ENCODE assay signal across 36 cellular contexts in genomic region chr13:92312823-92313222, GRCh38.
DNase-seq lines count a peak whose midpoint lies in the region; ATAC-seq, FAIRE-seq and TF ChIP-seq lines count a peak whose summit lies in the region.
"Had no signal": no experiment of that assay in that cellular context is flagged by ENCODE, and none has a peak within 500 bp of the region (broad histone marks: within the 10 kb centered on the region; RNA-seq: fewer than 3 reads in every experiment).

No MANE protein-coding gene starts in this region.

- peaks cover 3% of the 10 kb centered on the region for H3K9me3 Mint-ChIP-seq in astrocyte (ENCODE audit: unreplicated experiment)
- H3K9me3 Mint-ChIP-seq in mesothelial cell of epicardium = peaks cover 26% of the 10 kb centered on the region

- TF ChIP-seq EP300 in K562 (IDR thresholded peaks at IDR 0.05; ENCODE audit: low read length) = no peak

- peak overlapping the region; percentile 91 for H3K27ac Mint-ChIP-seq in astrocyte (ENCODE audit: unreplicated experiment)
- no peak overlapping the region for H3K27ac Mint-ChIP-seq in mesothelial cell of epicardium
- H3K27ac Mint-ChIP-seq: B cell; CD14-positive monocyte; CD4-positive, alpha-beta memory T cell; CD4-positive, alpha-beta T cell; CD4-positive, CD25-positive, alpha-beta regulatory T cell; CD8-positive, alpha-beta memory T cell; CD8-positive, alpha-beta T cell had no signal

- DNase-seq in astrocyte (ENCODE audit: low read depth) (no peak), K562 (ENCODE audit: extremely low read depth in 1 of 4, low spot score in 3 of 4) (no peak), midbrain (lab: John Stamatoyannopoulos, UW) (peak; percentile 0), gastrocnemius medialis (no peak), MV-4-11 (lab: John Stamatoyannopoulos, UW) (no peak), mesothelial cell of epicardium (ENCODE audit: low spot score in 2 of 2, unreplicated experiment in 2 of 2) (no peak), G401 (ENCODE audit: low spot score) (no peak)
- DNase-seq: 8988T; ACHN; AML-193; BE2C; C1 segment of cervical spinal cord; Caco-2; Calu3; CD4-positive, alpha-beta memory T cell; CD4-positive, alpha-beta T cell; CD4-positive, CD25-positive, alpha-beta regulatory T cell; CD8-positive, alpha-beta memory T cell; CD8-positive, alpha-beta T cell; COR-L47; DMS 273 treated with DMSO at 0.1 percent for 48 hours; DMS153; DMS53; DMS79; DMS79 treated with DMSO at 0.1 percent for 48 hours; DND-41; EL had no signal

- H3K4me3 Mint-ChIP-seq in astrocyte (ENCODE audit: unreplicated experiment) = no peak overlapping the region
- no peak overlapping the region for H3K4me3 Mint-ChIP-seq in mesothelial cell of epicardium
- H3K4me3 Mint-ChIP-seq: B cell; CD14-positive monocyte; CD4-positive, alpha-beta memory T cell; CD4-positive, alpha-beta T cell; CD4-positive, CD25-positive, alpha-beta regulatory T cell; CD8-positive, alpha-beta memory T cell; CD8-positive, alpha-beta T cell had no signal

- no peak for TF ChIP-seq POLR2A in K562 (conservative IDR thresholded peaks at IDR 0.05)
- TF ChIP-seq POLR2A in gastrocnemius medialis (IDR thresholded peaks at IDR 0.05) = no peak

- TF ChIP-seq CTCF in astrocyte (IDR thresholded peaks at IDR 0.05; ENCODE audit: insufficient read depth, low read depth, low read length) (no peak), K562 (IDR thresholded peaks at IDR 0.05 in 2 of 3, conservative IDR thresholded peaks at IDR 0.05 in 1 of 3; ENCODE audit: insufficient read depth in 2 of 3, low read depth in 1 of 3, low read length in 3 of 3) (no peak), gastrocnemius medialis (IDR thresholded peaks at IDR 0.05 in 4 of 5, conservative IDR thresholded peaks at IDR 0.05 in 1 of 5) (no peak), mesothelial cell of epicardium (IDR thresholded peaks at IDR 0.05; ENCODE audit: unreplicated experiment) (no peak)

- H3K9me1 ChIP-seq in K562 (ENCODE audit: control insufficient read depth, insufficient read depth, low read length) = no peaks in the 10 kb centered on the region

- H3K4me3 ChIP-seq in astrocyte (ENCODE audit: insufficient read depth, low read depth, low read length) (no peak overlapping the region), K562 (no peak overlapping the region), gastrocnemius medialis (no peak overlapping the region)
- H3K4me3 ChIP-seq: A549; BLaER1; BLaER1 treated with 17β-estradiol and CSF1 and Interleukin-3, amounts not matched to agents 10 nM and 100 nM had no signal

- no peak for FAIRE-seq in astrocyte (lab: Jason Lieb, UNC)
- no peak for FAIRE-seq in K562 (lab: Jason Lieb, UNC)
- FAIRE-seq in endometrium (lab: Jason Lieb, UNC) = peak; percentile 35
- FAIRE-seq: A549, D721Med had no signal

- no peak for ATAC-seq in K562
- ATAC-seq in gastrocnemius medialis = no peak
- ATAC-seq: A549; CD8-positive, alpha-beta T cell had no signal

- BruUV-seq in K562 (replicated peaks; lab: Mats Ljungman, UMichigan) = no TSS peak

- H3K27me3 Mint-ChIP-seq in astrocyte (ENCODE audit: low read depth, unreplicated experiment) = no peaks in the 10 kb centered on the region
- no peaks in the 10 kb centered on the region for H3K27me3 Mint-ChIP-seq in mesothelial cell of epicardium (ENCODE audit: low read depth)
- H3K27me3 Mint-ChIP-seq: B cell; CD4-positive, alpha-beta memory T cell; CD4-positive, alpha-beta T cell; CD4-positive, CD25-positive, alpha-beta regulatory T cell; CD8-positive, alpha-beta memory T cell had no signal

- no peak overlapping the region for H3K9ac ChIP-seq in astrocyte (ENCODE audit: low read length)
- H3K9ac ChIP-seq in K562 (ENCODE audit: insufficient read depth in 1 of 2, low read depth in 2 of 2, low read length in 2 of 2) = no peak overlapping the region
- H3K9ac ChIP-seq: BLaER1; BLaER1 treated with 17β-estradiol and CSF1 and Interleukin-3, amounts not matched to agents 10 nM and 100 nM had no signal

- in situ Hi-C loops in K562 (cut with MboI) = no loop called here
- in situ Hi-C loops in gastrocnemius medialis (cut with MboI; ENCODE audit: low sequenced_read_pairs in 4 of 4) = no loop called here
- in situ Hi-C loops in G401 (cut with HindIII; ENCODE audit: low sequenced_read_pairs) = no loop called here

- H3K27me3 ChIP-seq in astrocyte (ENCODE audit: insufficient read depth, low read length) (no peaks in the 10 kb centered on the region), K562 (ENCODE audit: control insufficient read depth in 2 of 2, insufficient read depth in 2 of 2, low read length in 2 of 2) (no peaks in the 10 kb centered on the region), gastrocnemius medialis (no peaks in the 10 kb centered on the region)
- H3K27me3 ChIP-seq: BE2C; BLaER1; BLaER1 treated with 17β-estradiol and CSF1 and Interleukin-3, amounts not matched to agents 10 nM and 100 nM had no signal

- intact Hi-C loops in K562 (cut with micrococcal nuclease) = no loop called here
- intact Hi-C loops in gastrocnemius medialis (cut with DNase I; ENCODE audit: low total_unique reads) = no loop called here

- H2AFZ ChIP-seq in astrocyte (ENCODE audit: low read depth, low read length) (no peak overlapping the region), K562 (ENCODE audit: low read depth, low read length) (no peak overlapping the region)

- CTCF ChIA-PET in K562 (lab: Yijun Ruan, JAX; ENCODE audit: low intra/inter-chr PET ratio) = no interaction called here

- no peaks in the 10 kb centered on the region for H4K20me1 ChIP-seq in astrocyte (ENCODE audit: insufficient read depth, low read length)
- H4K20me1 ChIP-seq in K562 (replicated peaks; ENCODE audit: control insufficient read depth, insufficient read depth, low read length) = no peaks in the 10 kb centered on the region
- H4K20me1 ChIP-seq: BLaER1; BLaER1 treated with 17β-estradiol and CSF1 and Interleukin-3, amounts not matched to agents 10 nM and 100 nM had no signal

- 4% methylated on average over 2 of the region's 2 CpGs for WGBS in K562 (ENCODE audit: insufficient coverage, low coverage, missing lambda C conversion rate)

- TF ChIP-seq RAD21 in K562 (CRISPR knock-in tag; conservative IDR thresholded peaks at IDR 0.05 in 1 of 2, IDR thresholded peaks at IDR 0.05 in 1 of 2) = no peak

- peaks cover 31% of the 10 kb centered on the region for H3K4me1 Mint-ChIP-seq in astrocyte (ENCODE audit: low read depth, unreplicated experiment)
- H3K4me1 Mint-ChIP-seq in mesothelial cell of epicardium = peaks cover 8% of the 10 kb centered on the region
- H3K4me1 Mint-ChIP-seq: B cell; CD14-positive monocyte; CD4-positive, alpha-beta memory T cell; CD4-positive, CD25-positive, alpha-beta regulatory T cell; CD8-positive, alpha-beta memory T cell had no signal

- H3K4me2 ChIP-seq in astrocyte (ENCODE audit: low read length) (no peak overlapping the region), K562 (ENCODE audit: insufficient read depth, low read length) (no peak overlapping the region)
- H3K4me2 ChIP-seq: A549; BLaER1; BLaER1 treated with 17β-estradiol and CSF1 and Interleukin-3, amounts not matched to agents 10 nM and 100 nM had no signal

- H3K36me3 Mint-ChIP-seq in astrocyte (ENCODE audit: low read depth, unreplicated experiment) (no peaks in the 10 kb centered on the region), mesothelial cell of epicardium (peaks cover 2% of the 10 kb centered on the region)
- H3K36me3 Mint-ChIP-seq: CD14-positive monocyte; CD4-positive, alpha-beta memory T cell; CD8-positive, alpha-beta memory T cell; CD8-positive, alpha-beta T cell had no signal

- H3K4me1 ChIP-seq in astrocyte (ENCODE audit: insufficient read depth, low read length) = peaks cover 12% of the 10 kb centered on the region
- H3K4me1 ChIP-seq in K562 (replicated peaks in 1 of 2; ENCODE audit: control insufficient read depth in 2 of 2, insufficient read depth in 2 of 2, low read length in 2 of 2) = no peaks in the 10 kb centered on the region
- no peaks in the 10 kb centered on the region for H3K4me1 ChIP-seq in gastrocnemius medialis
- H3K4me1 ChIP-seq: A549; BE2C; BLaER1; BLaER1 treated with 17β-estradiol and CSF1 and Interleukin-3, amounts not matched to agents 10 nM and 100 nM had no signal

- POLR2A ChIA-PET in K562 (lab: Yijun Ruan, JAX) = no interaction called here

- H3K79me2 ChIP-seq in astrocyte (ENCODE audit: insufficient read depth, low read length) (no peaks in the 10 kb centered on the region), K562 (ENCODE audit: control insufficient read depth, insufficient read depth, low read length) (no peaks in the 10 kb centered on the region)

- H3K9me3 ChIP-seq in astrocyte (ENCODE audit: insufficient read depth, low read depth, low read length) = no peaks in the 10 kb centered on the region
- no peaks in the 10 kb centered on the region for H3K9me3 ChIP-seq in K562 (replicated peaks; ENCODE audit: control insufficient read depth, insufficient read depth, low read depth, low read length)
- H3K9me3 ChIP-seq in gastrocnemius medialis = no peaks in the 10 kb centered on the region
- H3K9me3 ChIP-seq: A549, BE2C, Caco-2 had no signal

- H3K36me3 ChIP-seq in astrocyte (ENCODE audit: insufficient read depth, low read length) (no peaks in the 10 kb centered on the region), K562 (ENCODE audit: control insufficient read depth, insufficient read depth, low read length) (no peaks in the 10 kb centered on the region), gastrocnemius medialis (no peaks in the 10 kb centered on the region)
- H3K36me3 ChIP-seq: BE2C; BLaER1; BLaER1 treated with 17β-estradiol and CSF1 and Interleukin-3, amounts not matched to agents 10 nM and 100 nM had no signal

- no peak overlapping the region for H3K27ac ChIP-seq in astrocyte (ENCODE audit: low read depth, low read length)
- no peak overlapping the region for H3K27ac ChIP-seq in K562 (ENCODE audit: extremely low read depth, low read depth, low read length)
- H3K27ac ChIP-seq in gastrocnemius medialis = no peak overlapping the region
- H3K27ac ChIP-seq: 22Rv1; A549; BLaER1; BLaER1 treated with 17β-estradiol and CSF1 and Interleukin-3, amounts not matched to agents 10 nM and 100 nM; C4-2B had no signal

TF ChIP-seq in K562, 482 proteins besides CTCF, POLR2A, EP300 and RAD21 (continues in another document):
- TF ChIP-seq CHD1 (IDR thresholded peaks at IDR 0.05; ENCODE audit: low read length) = no peak
- TF ChIP-seq, protein P1, sequence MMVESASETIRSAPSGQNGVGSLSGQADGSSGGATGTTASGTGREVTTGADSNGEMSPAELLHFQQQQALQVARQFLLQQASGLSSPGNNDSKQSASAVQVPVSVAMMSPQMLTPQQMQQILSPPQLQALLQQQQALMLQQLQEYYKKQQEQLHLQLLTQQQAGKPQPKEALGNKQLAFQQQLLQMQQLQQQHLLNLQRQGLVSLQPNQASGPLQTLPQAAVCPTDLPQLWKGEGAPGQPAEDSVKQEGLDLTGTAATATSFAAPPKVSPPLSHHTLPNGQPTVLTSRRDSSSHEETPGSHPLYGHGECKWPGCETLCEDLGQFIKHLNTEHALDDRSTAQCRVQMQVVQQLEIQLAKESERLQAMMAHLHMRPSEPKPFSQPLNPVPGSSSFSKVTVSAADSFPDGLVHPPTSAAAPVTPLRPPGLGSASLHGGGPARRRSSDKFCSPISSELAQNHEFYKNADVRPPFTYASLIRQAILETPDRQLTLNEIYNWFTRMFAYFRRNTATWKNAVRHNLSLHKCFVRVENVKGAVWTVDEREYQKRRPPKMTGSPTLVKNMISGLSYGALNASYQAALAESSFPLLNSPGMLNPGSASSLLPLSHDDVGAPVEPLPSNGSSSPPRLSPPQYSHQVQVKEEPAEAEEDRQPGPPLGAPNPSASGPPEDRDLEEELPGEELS (CRISPR knock-in tag; IDR thresholded peaks at IDR 0.05; ENCODE audit: borderline replicate concordance) = 0 out of 2 replicates have a peak, but pooled peaks have one; percentile 45
